In the genomic region with DNA sequence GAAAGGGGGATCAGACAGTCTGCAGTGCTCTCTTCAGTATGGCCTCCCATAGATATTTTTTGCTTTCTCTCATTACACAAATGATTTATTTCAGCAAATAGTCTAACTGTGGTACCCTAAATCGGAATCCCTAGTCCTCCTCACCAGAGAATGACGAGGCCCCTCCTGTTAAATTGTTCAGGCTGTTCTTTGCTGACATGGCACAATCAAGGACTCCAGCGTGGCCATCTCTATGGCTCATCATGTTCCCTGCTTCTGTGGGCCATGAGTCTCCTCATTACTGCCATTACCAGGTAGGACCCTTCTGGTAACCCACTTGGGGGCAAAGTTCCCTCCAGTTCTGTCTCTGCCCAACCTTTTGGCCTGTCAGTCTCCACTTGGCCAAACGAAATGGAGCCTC, we compare ENCODE assay signal across 2 cellular contexts.
TF ChIP-seq lines count a peak whose summit lies in the region.

No MANE protein-coding gene starts in this region.

TF ChIP-seq in A549, 52 proteins besides CTCF, POLR2A, EP300 and RAD21 (continued from another document):
- TF ChIP-seq TFCP2L1 (CRISPR knock-in tag; IDR thresholded peaks at IDR 0.05) = no peak
- TF ChIP-seq RARB (CRISPR knock-in tag; IDR thresholded peaks at IDR 0.05) = no peak
- TF ChIP-seq EHMT2 (IDR thresholded peaks at IDR 0.05; ENCODE audit: low read depth) = no peak
- TF ChIP-seq, protein P1, sequence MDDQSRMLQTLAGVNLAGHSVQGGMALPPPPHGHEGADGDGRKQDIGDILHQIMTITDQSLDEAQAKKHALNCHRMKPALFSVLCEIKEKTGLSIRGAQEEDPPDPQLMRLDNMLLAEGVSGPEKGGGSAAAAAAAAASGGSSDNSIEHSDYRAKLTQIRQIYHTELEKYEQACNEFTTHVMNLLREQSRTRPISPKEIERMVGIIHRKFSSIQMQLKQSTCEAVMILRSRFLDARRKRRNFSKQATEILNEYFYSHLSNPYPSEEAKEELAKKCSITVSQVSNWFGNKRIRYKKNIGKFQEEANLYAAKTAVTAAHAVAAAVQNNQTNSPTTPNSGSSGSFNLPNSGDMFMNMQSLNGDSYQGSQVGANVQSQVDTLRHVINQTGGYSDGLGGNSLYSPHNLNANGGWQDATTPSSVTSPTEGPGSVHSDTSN (IDR thresholded peaks at IDR 0.05) = no peak
- TF ChIP-seq, protein P2, sequence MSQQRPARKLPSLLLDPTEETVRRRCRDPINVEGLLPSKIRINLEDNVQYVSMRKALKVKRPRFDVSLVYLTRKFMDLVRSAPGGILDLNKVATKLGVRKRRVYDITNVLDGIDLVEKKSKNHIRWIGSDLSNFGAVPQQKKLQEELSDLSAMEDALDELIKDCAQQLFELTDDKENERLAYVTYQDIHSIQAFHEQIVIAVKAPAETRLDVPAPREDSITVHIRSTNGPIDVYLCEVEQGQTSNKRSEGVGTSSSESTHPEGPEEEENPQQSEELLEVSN (IDR thresholded peaks at IDR 0.05; ENCODE audit: borderline replicate concordance, low read depth) = no peak
- no peak for TF ChIP-seq HDAC2 (IDR thresholded peaks at IDR 0.05)
- peak; percentile 86 for TF ChIP-seq MAFK (IDR thresholded peaks at IDR 0.05; ENCODE audit: partially characterized antibody)

TF ChIP-seq in K562, 482 proteins besides CTCF, POLR2A, EP300 and RAD21 (continued from another document):
- peak; percentile 65 for TF ChIP-seq MAFF (IDR thresholded peaks at IDR 0.05; ENCODE audit: low read length)
- peak; percentile 48 for TF ChIP-seq MAFG (tag; conservative IDR thresholded peaks at IDR 0.05)
- peak; percentile 84 for TF ChIP-seq ZNF316 (IDR thresholded peaks at IDR 0.05)
- peak; percentile 73 for TF ChIP-seq C11orf30 (IDR thresholded peaks at IDR 0.05; ENCODE audit: low read depth)
